In genomic region chr9:115022760-115023434, GRCh38 we compare ENCODE assay signal across 14 cellular contexts.
A peak's percentile ranks its signal among the peaks of the same experiment; 100 is the strongest.
DNase-seq lines count a peak whose midpoint lies in the region; ATAC-seq and TF ChIP-seq lines count a peak whose summit lies in the region.
"Had no signal": no experiment of that assay in that cellular context is flagged by ENCODE, and none has a peak within 500 bp of the region (broad histone marks: within the 10 kb centered on the region; RNA-seq: fewer than 3 reads in every experiment).

No MANE protein-coding gene starts in this region.

- TF ChIP-seq POLR2A in esophagus muscularis mucosa (IDR thresholded peaks at IDR 0.05; ENCODE audit: low read depth) (no peak), sigmoid colon (IDR thresholded peaks at IDR 0.05) (no peak)

- H3K27me3 ChIP-seq in MG63 (no peaks in the 10 kb centered on the region), esophagus muscularis mucosa (no peaks in the 10 kb centered on the region), sigmoid colon (no peaks in the 10 kb centered on the region)
- H3K27me3 ChIP-seq: dorsolateral prefrontal cortex had no signal

- TF ChIP-seq CTCF in esophagus muscularis mucosa (IDR thresholded peaks at IDR 0.05) (no peak), sigmoid colon (IDR thresholded peaks at IDR 0.05) (no peak), glutamatergic neuron (IDR thresholded peaks at IDR 0.05; ENCODE audit: partially characterized antibody, unreplicated experiment) (no peak)

- peaks cover 1% of the 10 kb centered on the region for H3K9me3 Mint-ChIP-seq in glutamatergic neuron (ENCODE audit: unreplicated experiment)
- H3K9me3 Mint-ChIP-seq: CD8-positive, alpha-beta T cell had no signal

- no peaks in the 10 kb centered on the region for H3K36me3 Mint-ChIP-seq in glutamatergic neuron (ENCODE audit: unreplicated experiment)
- H3K36me3 Mint-ChIP-seq: activated naive CD8-positive, alpha-beta T cell; CD8-positive, alpha-beta T cell had no signal

- 78% methylated on average over 6 of the region's 6 CpGs for WGBS in esophagus muscularis mucosa
- WGBS in sigmoid colon, 2 donors, result 87 to 88% methylated on average over 6 of the region's 6 CpGs

- H3K27me3 Mint-ChIP-seq in glutamatergic neuron (ENCODE audit: unreplicated experiment), result no peaks in the 10 kb centered on the region

- H3K4me1 ChIP-seq in esophagus muscularis mucosa (peaks cover 0 to 33% (median 19%) of the 10 kb centered on the region in 4 donors), sigmoid colon (peaks cover 0 to 65% (median 28%) of the 10 kb centered on the region in 4 donors)

- H3K4me1 Mint-ChIP-seq in glutamatergic neuron (ENCODE audit: low read depth, unreplicated experiment), result no peaks in the 10 kb centered on the region

- H3K4me3 ChIP-seq in MG63 (no peak overlapping the region), esophagus muscularis mucosa (no peak overlapping the region), sigmoid colon (no peak overlapping the region)
- H3K4me3 ChIP-seq: dorsolateral prefrontal cortex had no signal

- H3K9me3 ChIP-seq in MG63 (no peaks in the 10 kb centered on the region), esophagus muscularis mucosa (no peaks in the 10 kb centered on the region), sigmoid colon (no peaks in the 10 kb centered on the region)

- DNase-seq in Daoy (ENCODE audit: low read depth) (peak; percentile 83), MG63 (peak; percentile 68), esophagus muscularis mucosa (ENCODE audit: extremely low spot score) (no peak), sigmoid colon (no peak), glutamatergic neuron (no peak), G401 (ENCODE audit: low spot score) (no peak)
- DNase-seq: activated CD8-positive, alpha-beta memory T cell treated with anti-CD3 and anti-CD28 coated beads, Interleukin-2, amount 50 U/mL, for 48 hours; CD8-positive, alpha-beta T cell; dorsolateral prefrontal cortex; GDM1 had no signal

- TF ChIP-seq EP300 in esophagus muscularis mucosa (IDR thresholded peaks at IDR 0.05) (no peak), sigmoid colon (IDR thresholded peaks at IDR 0.05) (no peak)

- no peak overlapping the region for H3K27ac Mint-ChIP-seq in glutamatergic neuron (ENCODE audit: unreplicated experiment)
- H3K27ac Mint-ChIP-seq: activated naive CD8-positive, alpha-beta T cell; CD8-positive, alpha-beta T cell had no signal

- in situ Hi-C loops in G401 (cut with HindIII; ENCODE audit: low sequenced_read_pairs), result no loop called here

- no peak for ATAC-seq in HG03039 (IDR thresholded peaks at IDR 0.05; ENCODE audit: unreplicated experiment)
- ATAC-seq in HG02840 (IDR thresholded peaks at IDR 0.05; ENCODE audit: low FRiP score, unreplicated experiment), result no peak
- ATAC-seq: CD8-positive, alpha-beta T cell; HCT116 had no signal

- H3K36me3 ChIP-seq in MG63 (no peaks in the 10 kb centered on the region), esophagus muscularis mucosa (peaks cover 0 to 70% (median 43%) of the 10 kb centered on the region in 4 donors), sigmoid colon (peaks cover 11 to 80% (median 54%) of the 10 kb centered on the region in 4 donors)

- H3K4me3 Mint-ChIP-seq in glutamatergic neuron (ENCODE audit: unreplicated experiment), result no peak overlapping the region
- H3K4me3 Mint-ChIP-seq: activated naive CD8-positive, alpha-beta T cell; CD8-positive, alpha-beta T cell had no signal

- intact Hi-C loops in esophagus muscularis mucosa (cut with DNase I), result no loop called here
- intact Hi-C loops in sigmoid colon (cut with DNase I), result loop anchor here (5.0 kb wide), 2 partner anchors 39 to 94 kb away; partner anchors contain the start of gene TNC

- H3K27ac ChIP-seq in esophagus muscularis mucosa (replicated peaks in 1 of 4), result peak overlapping the region in 3 of 4 donors; percentile 12 to 86 (median 31)
- peak overlapping the region in 3 of 4 donors; percentile 52 to 90 (median 90) for H3K27ac ChIP-seq in sigmoid colon
- H3K27ac ChIP-seq: dorsolateral prefrontal cortex had no signal

Comparison
In these comparisons a context has a peak if more than half of its experiments do, and no peak if none do; other contexts are left out.
1. DNase-seq: peak in Daoy (single experiment) and MG63 (single experiment); none in esophagus muscularis mucosa (single experiment), sigmoid colon (single experiment), glutamatergic neuron (single experiment) and G401 (single experiment).